ENCODE assay signal across 12 cellular contexts in genomic region chr9:4827224-4827623, GRCh38. TPM values are rescaled to one million over a fixed set of nuclear protein-coding genes. Genes with fewer than 3 reads are reported as not detected.
DNase-seq lines count a peak whose midpoint lies in the region; ATAC-seq and TF ChIP-seq lines count a peak whose summit lies in the region.
"Had no signal": no experiment of that assay in that cellular context is flagged by ENCODE, and none has a peak within 500 bp of the region (broad histone marks: within the 10 kb centered on the region; RNA-seq: fewer than 3 reads in every experiment).

No MANE protein-coding gene starts in this region.

- peak overlapping the region; percentile 37 for H3K27ac Mint-ChIP-seq in activated T-helper 17 cell treated with anti-CD3 and anti-CD28 coated beads, Interleukin-2, amount 50 U/mL, for 72 hours
- no peak overlapping the region for H3K27ac Mint-ChIP-seq in CD8-positive, alpha-beta T cell

- no peaks in the 10 kb centered on the region for H3K9me3 Mint-ChIP-seq in activated T-helper 17 cell treated with anti-CD3 and anti-CD28 coated beads, Interleukin-2, amount 50 U/mL, for 72 hours
- no peaks in the 10 kb centered on the region for H3K9me3 Mint-ChIP-seq in CD8-positive, alpha-beta T cell
- H3K9me3 Mint-ChIP-seq: CD4-positive, CD25-positive, alpha-beta regulatory T cell had no signal

- no peaks in the 10 kb centered on the region for H3K27me3 Mint-ChIP-seq in activated T-helper 17 cell treated with anti-CD3 and anti-CD28 coated beads, Interleukin-2, amount 50 U/mL, for 72 hours
- no peaks in the 10 kb centered on the region for H3K27me3 Mint-ChIP-seq in CD8-positive, alpha-beta T cell (ENCODE audit: low read depth)

- H3K27ac ChIP-seq in left lung, result no peak overlapping the region
- H3K27ac ChIP-seq in skeletal muscle tissue (ENCODE audit: low read depth, low read length), result peak overlapping the region; percentile 51
- no peak overlapping the region for H3K27ac ChIP-seq in CD8-positive, alpha-beta T cell (ENCODE audit: low read depth, low read length)
- H3K27ac ChIP-seq: BLaER1 treated with 17β-estradiol and CSF1 and Interleukin-3, amounts not matched to agents 10 nM and 100 nM had no signal

- in situ Hi-C loops in GM13976 (cut with MboI; ENCODE audit: low sequenced_read_pairs, unreplicated experiment), result no loop called here

- H3K4me3 ChIP-seq in left lung (no peak overlapping the region), skeletal muscle tissue (ENCODE audit: low read length in 3 of 3) (no peak overlapping the region)
- no peak overlapping the region for H3K4me3 ChIP-seq in CD8-positive, alpha-beta T cell (ENCODE audit: low read depth, low read length)
- H3K4me3 ChIP-seq: BLaER1 treated with 17β-estradiol and CSF1 and Interleukin-3, amounts not matched to agents 10 nM and 100 nM had no signal

- peaks cover 5 to 29% of the 10 kb centered on the region in 2 donors for H3K4me1 ChIP-seq in left lung
- peaks cover 16 to 29% (median 27%) of the 10 kb centered on the region in 3 donors for H3K4me1 ChIP-seq in skeletal muscle tissue (ENCODE audit: control insufficient read depth in 3 of 3, insufficient read depth in 3 of 3, low read length in 3 of 3)
- H3K4me1 ChIP-seq in CD8-positive, alpha-beta T cell (ENCODE audit: insufficient read depth, low read length), result peaks cover 2% of the 10 kb centered on the region

- H3K27me3 ChIP-seq in left lung (no peaks in the 10 kb centered on the region), skeletal muscle tissue (ENCODE audit: control insufficient read depth in 3 of 3, insufficient read depth in 3 of 3, low read length in 3 of 3) (no peaks in the 10 kb centered on the region)
- H3K27me3 ChIP-seq in CD8-positive, alpha-beta T cell (ENCODE audit: insufficient read depth, low read length), result no peaks in the 10 kb centered on the region
- H3K27me3 ChIP-seq: BLaER1 treated with 17β-estradiol and CSF1 and Interleukin-3, amounts not matched to agents 10 nM and 100 nM had no signal

- H3K4me1 Mint-ChIP-seq in activated T-helper 17 cell treated with anti-CD3 and anti-CD28 coated beads, Interleukin-2, amount 50 U/mL, for 72 hours, result peaks cover 1% of the 10 kb centered on the region
- peaks cover 17% of the 10 kb centered on the region for H3K4me1 Mint-ChIP-seq in CD8-positive, alpha-beta T cell (ENCODE audit: low read depth)

- intact Hi-C loops in Right ventricle myocardium superior (cut with DNase I) (no loop called here), Right ventricle myocardium inferior (cut with DNase I) (no loop called here), left lung (cut with DNase I) (no loop called here)
- intact Hi-C loops in CD8-positive, alpha-beta T cell (cut with DNase I, micrococcal nuclease), result no loop called here

- H3K9me3 ChIP-seq in left lung (no peaks in the 10 kb centered on the region), skeletal muscle tissue (ENCODE audit: control insufficient read depth in 3 of 3, low read length in 3 of 3) (no peaks in the 10 kb centered on the region)
- no peaks in the 10 kb centered on the region for H3K9me3 ChIP-seq in CD8-positive, alpha-beta T cell (ENCODE audit: low read length)
- H3K9me3 ChIP-seq: BLaER1 treated with 17β-estradiol and CSF1 and Interleukin-3, amounts not matched to agents 10 nM and 100 nM had no signal

- H3K36me3 ChIP-seq in left lung (no peaks in the 10 kb centered on the region), skeletal muscle tissue (ENCODE audit: control insufficient read depth in 3 of 3, insufficient read depth in 3 of 3, low read length in 3 of 3) (peaks cover 0 to 4% (median 0%) of the 10 kb centered on the region in 3 donors)
- H3K36me3 ChIP-seq in CD8-positive, alpha-beta T cell (ENCODE audit: insufficient read depth, low read length), result peaks cover 6% of the 10 kb centered on the region

- H3K36me3 Mint-ChIP-seq in activated T-helper 17 cell treated with anti-CD3 and anti-CD28 coated beads, Interleukin-2, amount 50 U/mL, for 72 hours (ENCODE audit: low read depth), result peaks cover 19% of the 10 kb centered on the region
- peaks cover 48% of the 10 kb centered on the region for H3K36me3 Mint-ChIP-seq in CD8-positive, alpha-beta T cell

- H3K9ac ChIP-seq in skeletal muscle tissue (ENCODE audit: low read depth in 1 of 3, low read length in 3 of 3), result no peak overlapping the region
- H3K9ac ChIP-seq: BLaER1 treated with 17β-estradiol and CSF1 and Interleukin-3, amounts not matched to agents 10 nM and 100 nM had no signal

- no peak overlapping the region for H3K4me3 Mint-ChIP-seq in activated T-helper 17 cell treated with anti-CD3 and anti-CD28 coated beads, Interleukin-2, amount 50 U/mL, for 72 hours
- H3K4me3 Mint-ChIP-seq in CD8-positive, alpha-beta T cell, result no peak overlapping the region

- DNase-seq in Right ventricle myocardium superior (no peak), Right ventricle myocardium inferior (ENCODE audit: missing footprints) (no peak), left lung (no peak), NCI-H1930 (lab: John Stamatoyannopoulos, UW) (no peak), GM13976 (ENCODE audit: low spot score) (no peak)
- DNase-seq in CD8-positive, alpha-beta T cell, result no peak
- DNase-seq: 8988T; ACHN; CD4-positive, CD25-positive, alpha-beta regulatory T cell had no signal

- CTCF ChIA-PET in CD8-positive, alpha-beta T cell (lab: Charles Lee), result interaction anchor here (1.3 kb wide), 1 partner anchor 68 kb away, joined by 3 read pairs; no protein-coding TSS in a partner anchor

- ATAC-seq in Right ventricle myocardium superior (ENCODE audit: poor library complexity) (peak; percentile 56), Right ventricle myocardium inferior (no peak), left lung (peak; percentile 46)
- ATAC-seq in activated T-helper 17 cell treated with anti-CD3 and anti-CD28 coated beads, Interleukin-2, amount 50 U/mL, for 72 hours (replicated peaks), result no peak
- ATAC-seq in CD8-positive, alpha-beta T cell, result no peak

- TF ChIP-seq CTCF in left lung (IDR thresholded peaks at IDR 0.05) (no peak), GM13976 (IDR thresholded peaks at IDR 0.05; ENCODE audit: borderline replicate concordance, control extremely low read depth, extremely low read depth, insufficient read depth, missing control alignments) (no peak)
- TF ChIP-seq CTCF in CD8-positive, alpha-beta T cell (IDR thresholded peaks at IDR 0.05), result no peak

- POLR2A ChIA-PET in CD8-positive, alpha-beta T cell (lab: Charles Lee), result no interaction called here

RNA-seq across cellular contexts. Expression of gene RCL1, which starts 34.5 kb away (rescaled TPM):
- total RNA-seq in Right ventricle myocardium superior (4.5 TPM), Right ventricle myocardium inferior (5.0 TPM), left lung (10 to 100 TPM; 11.2 to 22.6 TPM), skeletal muscle tissue (33.9 TPM)
- 10 to 100 TPM; 18.9 to 38.2 TPM for total RNA-seq in activated T-helper 17 cell treated with anti-CD3 and anti-CD28 coated beads, Interleukin-2, amount 50 U/mL, for 72 hours
- total RNA-seq in CD8-positive, alpha-beta T cell, result 10 to 100 TPM; 30.8 to 35.0 TPM

Comparison
In these comparisons a context has a peak if more than half of its experiments do, and no peak if none do; other contexts are left out.
1. ATAC-seq: peak in Right ventricle myocardium superior (single experiment) and left lung (single experiment); none in Right ventricle myocardium inferior (single experiment), activated T-helper 17 cell treated with anti-CD3 and anti-CD28 coated beads, Interleukin-2, amount 50 U/mL, for 72 hours (single experiment) and CD8-positive, alpha-beta T cell (single experiment).